Comparison of ENCODE assay signal across 8 cellular contexts in the genomic region with DNA sequence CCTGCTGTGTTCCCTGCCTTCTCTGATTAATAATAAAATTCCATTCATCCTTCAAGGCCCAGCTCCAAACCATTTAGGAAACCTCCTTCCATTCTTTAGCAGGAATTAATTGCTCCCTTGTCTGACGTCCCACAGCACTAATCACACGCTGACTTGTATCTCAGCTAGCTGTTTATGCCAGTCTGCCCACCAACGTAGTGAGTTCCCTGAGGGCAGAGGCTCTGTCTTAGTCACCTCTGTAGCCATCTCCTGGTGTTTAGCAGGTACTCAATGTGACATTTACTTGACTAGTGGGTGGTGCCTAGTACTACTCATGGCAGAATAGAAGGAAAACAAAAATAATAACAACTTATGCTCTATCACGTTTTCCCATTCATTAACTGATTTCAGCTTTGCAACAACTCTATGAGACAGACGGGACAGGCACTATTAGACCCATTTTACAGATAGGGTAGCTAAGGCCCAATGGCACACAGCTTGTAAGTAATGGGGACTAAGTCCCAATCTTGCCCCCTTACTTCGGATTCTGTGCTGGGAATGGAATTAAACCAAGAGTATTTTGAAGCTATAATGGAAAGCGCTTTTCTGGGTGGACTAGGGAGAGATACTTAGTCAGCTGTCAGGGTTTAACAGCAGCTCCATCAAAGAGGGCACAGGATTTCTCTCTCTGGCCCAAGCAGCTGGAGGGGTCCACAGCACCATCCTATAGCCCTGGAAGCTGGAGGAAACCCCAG. TPM values are rescaled to one million over a fixed set of nuclear protein-coding genes. Genes with fewer than 3 reads are reported as not detected.
DNase-seq lines count a peak whose midpoint lies in the region; ATAC-seq lines count a peak whose summit lies in the region.

No MANE protein-coding gene starts in this region.

- H3K9me3 ChIP-seq in iPS-15b (ENCODE audit: control insufficient read depth, insufficient read depth, low read length) (no peaks in the 10 kb centered on the region), MG63 (no peaks in the 10 kb centered on the region)

- no peaks in the 10 kb centered on the region for H3K36me3 ChIP-seq in iPS-15b (ENCODE audit: control insufficient read depth, insufficient read depth, low read length)
- no peaks in the 10 kb centered on the region for H3K36me3 ChIP-seq in MG63

- no peaks in the 10 kb centered on the region for H3K9me3 Mint-ChIP-seq in T-helper 1 cell treated with Interleukin-12 subunit alpha and Interleukin-12 subunit beta and Interleukin-4 antibody, amounts not matched to agents 30 μg/mL and 1 μg/mL, for 36 hours
- H3K9me3 Mint-ChIP-seq in activated CD8-positive, alpha-beta T cell treated with anti-CD3 and anti-CD28 coated beads, Interleukin-2, amount 10 ng/mL, durations not matched to agents 7 days and 5 days (ENCODE audit: insufficient read depth): no peaks in the 10 kb centered on the region
- no peaks in the 10 kb centered on the region for H3K9me3 Mint-ChIP-seq in stimulated activated naive CD8-positive, alpha-beta T cell treated with anti-CD3 and anti-CD28 coated beads, Interleukin-15, amount 100 ng/mL, for 72 hours

- H3K4me3 ChIP-seq in iPS-15b (ENCODE audit: low read depth, low read length): peak overlapping the region; percentile 84
- no peak overlapping the region; the same call in 1 of the 2 replicates for H3K4me3 ChIP-seq in MG63

- H3K4me1 ChIP-seq in iPS-15b (ENCODE audit: control insufficient read depth, insufficient read depth, low read length): no peaks in the 10 kb centered on the region

- H3K27me3 ChIP-seq in iPS-15b (ENCODE audit: control insufficient read depth, insufficient read depth, low read length): no peaks in the 10 kb centered on the region
- H3K27me3 ChIP-seq in MG63: no peaks in the 10 kb centered on the region

- no peak for DNase-seq in T-helper 1 cell
- DNase-seq in activated CD8-positive, alpha-beta T cell treated with anti-CD3 and anti-CD28 coated beads, Interleukin-2, amount 10 ng/mL, durations not matched to agents 7 days and 5 days: no peak
- DNase-seq in stimulated activated naive CD8-positive, alpha-beta T cell treated with anti-CD3 and anti-CD28 coated beads, Interleukin-15, amount 100 ng/mL, for 72 hours: no peak
- no peak for DNase-seq in MG63

- CTCF ChIA-PET in activated CD8-positive, alpha-beta T cell treated with anti-CD3 and anti-CD28 coated beads, Interleukin-2, amount 10 ng/mL, durations not matched to agents 7 days and 5 days (lab: Charles Lee): interaction anchor here (0.6 to 3.5 kb wide), 27 partner anchors 9 to 597 kb away, joined by 3 to 26 read pairs (median 5); a partner anchor contains a TSS

- peak overlapping the region; percentile 100 for H3K27ac Mint-ChIP-seq in T-helper 1 cell treated with Interleukin-12 subunit alpha and Interleukin-12 subunit beta and Interleukin-4 antibody, amounts not matched to agents 30 μg/mL and 1 μg/mL, for 36 hours
- H3K27ac Mint-ChIP-seq in activated CD8-positive, alpha-beta T cell treated with anti-CD3 and anti-CD28 coated beads, Interleukin-2, amount 10 ng/mL, durations not matched to agents 7 days and 5 days: peak overlapping the region; percentile 99
- peak overlapping the region; percentile 99 to 100 for H3K27ac Mint-ChIP-seq in stimulated activated naive CD8-positive, alpha-beta T cell treated with anti-CD3 and anti-CD28 coated beads, Interleukin-15, amount 100 ng/mL, for 72 hours

- peaks cover 7% of the 10 kb centered on the region for H3K36me3 Mint-ChIP-seq in T-helper 1 cell treated with Interleukin-12 subunit alpha and Interleukin-12 subunit beta and Interleukin-4 antibody, amounts not matched to agents 30 μg/mL and 1 μg/mL, for 36 hours (ENCODE audit: low read depth)
- H3K36me3 Mint-ChIP-seq in activated CD8-positive, alpha-beta T cell treated with anti-CD3 and anti-CD28 coated beads, Interleukin-2, amount 10 ng/mL, durations not matched to agents 7 days and 5 days (ENCODE audit: low read depth): peaks cover 3% of the 10 kb centered on the region

- no peak for ATAC-seq in activated CD8-positive, alpha-beta T cell treated with anti-CD3 and anti-CD28 coated beads, Interleukin-2, amount 10 ng/mL, durations not matched to agents 7 days and 5 days
- no peak for ATAC-seq in stimulated activated naive CD8-positive, alpha-beta T cell treated with anti-CD3 and anti-CD28 coated beads, Interleukin-15, amount 100 ng/mL, for 72 hours
- ATAC-seq in HG02884 (IDR thresholded peaks at IDR 0.05; ENCODE audit: unreplicated experiment): no peak
- ATAC-seq in GM18498 (IDR thresholded peaks at IDR 0.05; ENCODE audit: unreplicated experiment): no peak

- H3K4me1 Mint-ChIP-seq in T-helper 1 cell treated with Interleukin-12 subunit alpha and Interleukin-12 subunit beta and Interleukin-4 antibody, amounts not matched to agents 30 μg/mL and 1 μg/mL, for 36 hours (ENCODE audit: low read depth): peaks cover 22% of the 10 kb centered on the region
- H3K4me1 Mint-ChIP-seq in activated CD8-positive, alpha-beta T cell treated with anti-CD3 and anti-CD28 coated beads, Interleukin-2, amount 10 ng/mL, durations not matched to agents 7 days and 5 days (ENCODE audit: low read depth): peaks cover 22% of the 10 kb centered on the region
- H3K4me1 Mint-ChIP-seq in stimulated activated naive CD8-positive, alpha-beta T cell treated with anti-CD3 and anti-CD28 coated beads, Interleukin-15, amount 100 ng/mL, for 72 hours: peaks cover 24% of the 10 kb centered on the region

- peak overlapping the region; percentile 99 for H3K4me3 Mint-ChIP-seq in T-helper 1 cell treated with Interleukin-12 subunit alpha and Interleukin-12 subunit beta and Interleukin-4 antibody, amounts not matched to agents 30 μg/mL and 1 μg/mL, for 36 hours
- peak overlapping the region; percentile 82 for H3K4me3 Mint-ChIP-seq in activated CD8-positive, alpha-beta T cell treated with anti-CD3 and anti-CD28 coated beads, Interleukin-2, amount 10 ng/mL, durations not matched to agents 7 days and 5 days
- H3K4me3 Mint-ChIP-seq in stimulated activated naive CD8-positive, alpha-beta T cell treated with anti-CD3 and anti-CD28 coated beads, Interleukin-15, amount 100 ng/mL, for 72 hours: peak overlapping the region; percentile 83 to 91

- POLR2A ChIA-PET in activated CD8-positive, alpha-beta T cell treated with anti-CD3 and anti-CD28 coated beads, Interleukin-2, amount 10 ng/mL, durations not matched to agents 7 days and 5 days (lab: Charles Lee): interaction anchor here (0.7 to 2.1 kb wide), 13 partner anchors 14 to 1471 kb away, joined by 3 to 19 read pairs (median 3); a partner anchor contains a TSS

- no peak overlapping the region for H3K9ac ChIP-seq in iPS-15b (ENCODE audit: low read depth, low read length)

- H3K27me3 Mint-ChIP-seq in T-helper 1 cell treated with Interleukin-12 subunit alpha and Interleukin-12 subunit beta and Interleukin-4 antibody, amounts not matched to agents 30 μg/mL and 1 μg/mL, for 36 hours (ENCODE audit: low read depth): no peaks in the 10 kb centered on the region
- H3K27me3 Mint-ChIP-seq in activated CD8-positive, alpha-beta T cell treated with anti-CD3 and anti-CD28 coated beads, Interleukin-2, amount 10 ng/mL, durations not matched to agents 7 days and 5 days (ENCODE audit: low read depth): no peaks in the 10 kb centered on the region
- H3K27me3 Mint-ChIP-seq in stimulated activated naive CD8-positive, alpha-beta T cell treated with anti-CD3 and anti-CD28 coated beads, Interleukin-15, amount 100 ng/mL, for 72 hours: no peaks in the 10 kb centered on the region

RNA-seq across cellular contexts. Expression of a gene that starts 0.9 kb away (rescaled TPM):
- total RNA-seq in activated CD8-positive, alpha-beta T cell treated with anti-CD3 and anti-CD28 coated beads, Interleukin-2, amount 10 ng/mL, durations not matched to agents 7 days and 5 days: 10 to 100 TPM; 22.0 to 27.4 TPM
- total RNA-seq in MG63 (2014; rRNA removed; shearing (Covaris generic); ENCODE audit: low replicate concordance): 5.5 and 7.4 TPM in 2 replicates

RNA-seq across cellular contexts. Expression of a gene that starts 40.9 kb away (rescaled TPM):
- 1 to 10 TPM; 4.8 to 5.3 TPM for total RNA-seq in activated CD8-positive, alpha-beta T cell treated with anti-CD3 and anti-CD28 coated beads, Interleukin-2, amount 10 ng/mL, durations not matched to agents 7 days and 5 days
- 0.27 and 2.0 TPM in 2 replicates for total RNA-seq in MG63 (2014; rRNA removed; shearing (Covaris generic); ENCODE audit: low replicate concordance)
